ENCODE assay signal across 17 cellular contexts in genomic region chr2:6970976-6971480, GRCh38. TPM values are rescaled to one million over a fixed set of nuclear protein-coding genes. Genes with fewer than 3 reads are reported as not detected.
DNase-seq lines count a peak whose midpoint lies in the region; ATAC-seq and TF ChIP-seq lines count a peak whose summit lies in the region.
"Had no signal": no experiment of that assay in that cellular context is flagged by ENCODE, and none has a peak within 500 bp of the region (broad histone marks: within the 10 kb centered on the region; RNA-seq: fewer than 3 reads in every experiment).

No MANE protein-coding gene starts in this region.

- peak overlapping the region; percentile 39 for H3K27ac Mint-ChIP-seq in endodermal cell
- no peak overlapping the region for H3K27ac Mint-ChIP-seq in stimulated activated naive CD8-positive, alpha-beta T cell treated with anti-CD3 and anti-CD28 coated beads, Interleukin-15, amount 100 ng/mL, for 72 hours

- WGBS in endodermal cell (ENCODE audit: insufficient coverage in 1 of 2, insufficient read length in 1 of 2), 2 experiments, result 88 to 92% methylated on average over 3 to 4 of the region's 4 CpGs

- no peaks in the 10 kb centered on the region for H3K27me3 ChIP-seq in BLaER1 treated with 17β-estradiol and CSF1 and Interleukin-3, amounts not matched to agents 10 nM and 100 nM
- no peaks in the 10 kb centered on the region for H3K27me3 ChIP-seq in endodermal cell (ENCODE audit: control insufficient read depth, insufficient read depth, low read length, poor library complexity, severe bottlenecking)

- peak overlapping the region in 8 of 11 experiments; percentile 16 to 43 (median 26); a peak in 12 of 22 replicates for H3K4me2 ChIP-seq in BLaER1 treated with 17β-estradiol and CSF1 and Interleukin-3, amounts not matched to agents 10 nM and 100 nM
- H3K4me2 ChIP-seq: A549 had no signal

- peaks cover 8% of the 10 kb centered on the region for H3K36me3 Mint-ChIP-seq in endodermal cell (ENCODE audit: low read depth)

- no peaks in the 10 kb centered on the region for H4K20me1 ChIP-seq in BLaER1 treated with 17β-estradiol and CSF1 and Interleukin-3, amounts not matched to agents 10 nM and 100 nM

- no peaks in the 10 kb centered on the region for H3K27me3 Mint-ChIP-seq in endodermal cell (ENCODE audit: insufficient read depth)
- no peaks in the 10 kb centered on the region for H3K27me3 Mint-ChIP-seq in stimulated activated naive CD8-positive, alpha-beta T cell treated with anti-CD3 and anti-CD28 coated beads, Interleukin-15, amount 100 ng/mL, for 72 hours

- no peaks in the 10 kb centered on the region for H3K4me1 Mint-ChIP-seq in endodermal cell
- peaks cover 20% of the 10 kb centered on the region for H3K4me1 Mint-ChIP-seq in stimulated activated naive CD8-positive, alpha-beta T cell treated with anti-CD3 and anti-CD28 coated beads, Interleukin-15, amount 100 ng/mL, for 72 hours

- peaks cover 0 to 12% (median 5%) of the 10 kb centered on the region in 11 experiments; a peak in 5 of 22 replicates for H3K9me3 ChIP-seq in BLaER1 treated with 17β-estradiol and CSF1 and Interleukin-3, amounts not matched to agents 10 nM and 100 nM (replicated peaks in 1 of 11)
- no peaks in the 10 kb centered on the region for H3K9me3 ChIP-seq in endodermal cell (ENCODE audit: control insufficient read depth, low read length)
- H3K9me3 ChIP-seq: A549 had no signal

- DNase-seq in RPMI7951 (ENCODE audit: low read depth), result peak; percentile 5
- DNase-seq in endodermal cell, result peak; percentile 18
- DNase-seq in substantia nigra (lab: John Stamatoyannopoulos, UW), result no peak
- no peak for DNase-seq in SW 1271 (lab: John Stamatoyannopoulos, UW)
- no peak for DNase-seq in stimulated activated naive CD8-positive, alpha-beta T cell treated with anti-CD3 and anti-CD28 coated beads, Interleukin-15, amount 100 ng/mL, for 72 hours
- DNase-seq: EL, GOT3, KG1, NCI-H1092, NCI-H1694 treated with DMSO at 0.1 percent for 48 hours, NCI-H2107, NCI-H2227 treated with DMSO at 0.1 percent for 48 hours, NCI-H524 had no signal

- TF ChIP-seq CTCF in endodermal cell (conservative IDR thresholded peaks at IDR 0.05), result no peak

- H3K9ac ChIP-seq in BLaER1 treated with 17β-estradiol and CSF1 and Interleukin-3, amounts not matched to agents 10 nM and 100 nM, result no peak overlapping the region
- no peak overlapping the region for H3K9ac ChIP-seq in endodermal cell (ENCODE audit: extremely low read depth, low read length, poor library complexity, severe bottlenecking)

- no peaks in the 10 kb centered on the region for H3K9me3 Mint-ChIP-seq in endodermal cell
- H3K9me3 Mint-ChIP-seq in stimulated activated naive CD8-positive, alpha-beta T cell treated with anti-CD3 and anti-CD28 coated beads, Interleukin-15, amount 100 ng/mL, for 72 hours, result no peaks in the 10 kb centered on the region

- peaks cover 0 to 20% (median 12%) of the 10 kb centered on the region in 10 experiments; a peak in 12 of 20 replicates for H3K4me1 ChIP-seq in BLaER1 treated with 17β-estradiol and CSF1 and Interleukin-3, amounts not matched to agents 10 nM and 100 nM
- H3K4me1 ChIP-seq in endodermal cell (ENCODE audit: control insufficient read depth, insufficient read depth, low read length), result no peaks in the 10 kb centered on the region

- H3K4me3 ChIP-seq in BLaER1 treated with 17β-estradiol and CSF1 and Interleukin-3, amounts not matched to agents 10 nM and 100 nM, result no peak overlapping the region
- H3K4me3 ChIP-seq in endodermal cell (ENCODE audit: low read length), result no peak overlapping the region
- H3K4me3 ChIP-seq: A549 had no signal

- no peak overlapping the region for H3K4me3 Mint-ChIP-seq in endodermal cell
- H3K4me3 Mint-ChIP-seq in stimulated activated naive CD8-positive, alpha-beta T cell treated with anti-CD3 and anti-CD28 coated beads, Interleukin-15, amount 100 ng/mL, for 72 hours, result no peak overlapping the region

- H3K27ac ChIP-seq in BLaER1 treated with 17β-estradiol and CSF1 and Interleukin-3, amounts not matched to agents 10 nM and 100 nM, result no peak overlapping the region
- H3K27ac ChIP-seq in endodermal cell (ENCODE audit: low read depth, low read length) (no peak overlapping the region), substantia nigra (ENCODE audit: low read depth, low read length, poor library complexity, severe bottlenecking) (peak overlapping the region; percentile 22)
- H3K27ac ChIP-seq: A549 had no signal

- peaks cover 0 to 32% (median 7%) of the 10 kb centered on the region in 11 experiments; a peak in 11 of 22 replicates for H3K36me3 ChIP-seq in BLaER1 treated with 17β-estradiol and CSF1 and Interleukin-3, amounts not matched to agents 10 nM and 100 nM
- H3K36me3 ChIP-seq in endodermal cell (ENCODE audit: control insufficient read depth, insufficient read depth, low read length), result no peaks in the 10 kb centered on the region

- no peak for ATAC-seq in GM21786 (IDR thresholded peaks at IDR 0.05; ENCODE audit: unreplicated experiment)
- no peak for ATAC-seq in stimulated activated naive CD8-positive, alpha-beta T cell treated with anti-CD3 and anti-CD28 coated beads, Interleukin-15, amount 100 ng/mL, for 72 hours
- ATAC-seq: A549, HepG2 had no signal

RNA-seq across cellular contexts. Expression of gene RNF144A, which starts 53.8 kb away (rescaled TPM):
- total RNA-seq in RPMI7951 (2014; rRNA removed; shearing (Covaris generic)), result 9.5 and 12.4 TPM in 2 replicates
- 10 to 100 TPM; 12.4 to 26.0 TPM for total RNA-seq in endodermal cell
- polyA plus RNA-seq in endodermal cell (2013, experiment 1 of 2), result 31.7 TPM
- 25.7 TPM for polyA plus RNA-seq in endodermal cell (2013, experiment 2 of 2)

Comparison
In these comparisons a context has a peak if more than half of its experiments do, and no peak if none do; other contexts are left out.
1. DNase-seq: peak in RPMI7951 (single experiment) and endodermal cell (single experiment); none in substantia nigra (0 of 49), SW 1271 (0 of 2) and stimulated activated naive CD8-positive, alpha-beta T cell treated with anti-CD3 and anti-CD28 coated beads, Interleukin-15, amount 100 ng/mL, for 72 hours (0 of 2).